In the genomic region with DNA sequence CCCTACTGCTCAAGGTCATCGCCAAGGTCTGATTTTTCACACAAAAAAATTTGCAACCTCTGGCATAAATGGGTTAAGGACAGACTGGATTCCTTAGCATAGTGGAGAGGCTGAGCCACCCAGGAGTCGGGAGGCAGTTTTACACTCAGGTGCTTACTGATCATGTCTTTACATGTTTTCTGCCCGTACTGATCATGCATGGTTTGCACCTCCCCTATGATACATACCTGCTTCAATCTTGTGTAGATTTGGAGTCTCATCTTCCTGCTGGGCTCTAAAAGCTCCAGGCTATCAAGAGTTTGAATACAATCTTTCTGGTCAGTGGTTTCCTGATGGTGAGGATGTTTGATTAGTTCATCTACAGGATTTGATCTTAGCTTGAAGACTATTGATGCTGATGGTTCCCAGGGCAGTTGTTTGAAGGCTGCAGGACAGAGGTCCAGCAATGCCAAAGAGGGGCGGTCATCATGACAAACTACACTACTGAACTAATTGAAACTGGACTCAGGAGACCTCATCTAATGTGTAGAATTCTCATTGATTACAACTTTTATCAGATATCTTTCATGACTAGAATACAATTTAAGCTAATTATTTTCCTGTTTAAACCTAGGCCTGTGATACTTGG, we compare ENCODE assay signal across 1 cellular context.
TF ChIP-seq lines count a peak whose summit lies in the region.

No MANE protein-coding gene starts in this region.

TF ChIP-seq in HepG2, 621 proteins besides CTCF, POLR2A, EP300 and RAD21:
- TF ChIP-seq ZKSCAN5 (CRISPR knock-in tag; IDR thresholded peaks at IDR 0.05) (no peak), ZNF24 (IDR thresholded peaks at IDR 0.05) (no peak), ZNF225 (CRISPR knock-in tag; IDR thresholded peaks at IDR 0.05) (no peak), TEAD2 (CRISPR knock-in tag; IDR thresholded peaks at IDR 0.05) (no peak), ZNF256 (CRISPR knock-in tag; conservative IDR thresholded peaks at IDR 0.05) (no peak), KAT7 (CRISPR knock-in tag; IDR thresholded peaks at IDR 0.05; ENCODE audit: borderline replicate concordance) (no peak), SAP130 (CRISPR knock-in tag; IDR thresholded peaks at IDR 0.05; ENCODE audit: low read depth) (no peak), PCBP2 (optimal IDR thresholded peaks at IDR 0.05; ENCODE audit: low read depth, low read length, poor library complexity, severe bottlenecking) (no peak), SIN3A (IDR thresholded peaks at IDR 0.05; ENCODE audit: borderline replicate concordance, low read depth, low read length) (no peak), ZNF124 (CRISPR knock-in tag; IDR thresholded peaks at IDR 0.05) (no peak), AGO2 (optimal IDR thresholded peaks at IDR 0.05; ENCODE audit: low read depth, low read length) (peak; percentile 75), RBFOX2 (IDR thresholded peaks at IDR 0.05; ENCODE audit: low read depth, low read length) (peak; percentile 70), ARNTL (CRISPR knock-in tag; IDR thresholded peaks at IDR 0.05) (no peak), ARID2 (CRISPR knock-in tag; IDR thresholded peaks at IDR 0.05; ENCODE audit: borderline replicate concordance) (no peak), SMC3 (IDR thresholded peaks at IDR 0.05; ENCODE audit: low read length) (no peak), ONECUT2 (CRISPR knock-in tag; IDR thresholded peaks at IDR 0.05) (peak; percentile 60; the same call in 1 of the 2 replicates), GABPA (IDR thresholded peaks at IDR 0.05; ENCODE audit: low read depth, low read length) (no peak), GABPA (CRISPR knock-in tag; IDR thresholded peaks at IDR 0.05; ENCODE audit: low read depth) (no peak), ZNF207 (IDR thresholded peaks at IDR 0.05; ENCODE audit: borderline replicate concordance) (no peak), RBM22 (optimal IDR thresholded peaks at IDR 0.05; ENCODE audit: low read length) (peak; percentile 83), ZNF616 (CRISPR knock-in tag; IDR thresholded peaks at IDR 0.05; ENCODE audit: low read depth) (no peak), SIX4 (CRISPR knock-in tag; IDR thresholded peaks at IDR 0.05) (no peak), KDM4B (CRISPR knock-in tag; IDR thresholded peaks at IDR 0.05) (no peak), ELF3 (CRISPR knock-in tag; IDR thresholded peaks at IDR 0.05) (no peak), RBAK (CRISPR knock-in tag; IDR thresholded peaks at IDR 0.05) (no peak), ESRRA (CRISPR knock-in tag; IDR thresholded peaks at IDR 0.05; ENCODE audit: low read depth) (no peak)
- TF ChIP-seq, protein P1, sequence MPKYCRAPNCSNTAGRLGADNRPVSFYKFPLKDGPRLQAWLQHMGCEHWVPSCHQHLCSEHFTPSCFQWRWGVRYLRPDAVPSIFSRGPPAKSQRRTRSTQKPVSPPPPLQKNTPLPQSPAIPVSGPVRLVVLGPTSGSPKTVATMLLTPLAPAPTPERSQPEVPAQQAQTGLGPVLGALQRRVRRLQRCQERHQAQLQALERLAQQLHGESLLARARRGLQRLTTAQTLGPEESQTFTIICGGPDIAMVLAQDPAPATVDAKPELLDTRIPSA (CRISPR knock-in tag; IDR thresholded peaks at IDR 0.05; ENCODE audit: borderline replicate concordance): no peak
- TF ChIP-seq, protein P2, sequence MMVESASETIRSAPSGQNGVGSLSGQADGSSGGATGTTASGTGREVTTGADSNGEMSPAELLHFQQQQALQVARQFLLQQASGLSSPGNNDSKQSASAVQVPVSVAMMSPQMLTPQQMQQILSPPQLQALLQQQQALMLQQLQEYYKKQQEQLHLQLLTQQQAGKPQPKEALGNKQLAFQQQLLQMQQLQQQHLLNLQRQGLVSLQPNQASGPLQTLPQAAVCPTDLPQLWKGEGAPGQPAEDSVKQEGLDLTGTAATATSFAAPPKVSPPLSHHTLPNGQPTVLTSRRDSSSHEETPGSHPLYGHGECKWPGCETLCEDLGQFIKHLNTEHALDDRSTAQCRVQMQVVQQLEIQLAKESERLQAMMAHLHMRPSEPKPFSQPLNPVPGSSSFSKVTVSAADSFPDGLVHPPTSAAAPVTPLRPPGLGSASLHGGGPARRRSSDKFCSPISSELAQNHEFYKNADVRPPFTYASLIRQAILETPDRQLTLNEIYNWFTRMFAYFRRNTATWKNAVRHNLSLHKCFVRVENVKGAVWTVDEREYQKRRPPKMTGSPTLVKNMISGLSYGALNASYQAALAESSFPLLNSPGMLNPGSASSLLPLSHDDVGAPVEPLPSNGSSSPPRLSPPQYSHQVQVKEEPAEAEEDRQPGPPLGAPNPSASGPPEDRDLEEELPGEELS (CRISPR knock-in tag; IDR thresholded peaks at IDR 0.05): no peak
- TF ChIP-seq, protein P3, sequence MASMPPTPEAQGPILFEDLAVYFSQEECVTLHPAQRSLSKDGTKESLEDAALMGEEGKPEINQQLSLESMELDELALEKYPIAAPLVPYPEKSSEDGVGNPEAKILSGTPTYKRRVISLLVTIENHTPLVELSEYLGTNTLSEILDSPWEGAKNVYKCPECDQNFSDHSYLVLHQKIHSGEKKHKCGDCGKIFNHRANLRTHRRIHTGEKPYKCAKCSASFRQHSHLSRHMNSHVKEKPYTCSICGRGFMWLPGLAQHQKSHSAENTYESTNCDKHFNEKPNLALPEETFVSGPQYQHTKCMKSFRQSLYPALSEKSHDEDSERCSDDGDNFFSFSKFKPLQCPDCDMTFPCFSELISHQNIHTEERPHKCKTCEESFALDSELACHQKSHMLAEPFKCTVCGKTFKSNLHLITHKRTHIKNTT (CRISPR knock-in tag; IDR thresholded peaks at IDR 0.05): no peak
- TF ChIP-seq, protein P4, sequence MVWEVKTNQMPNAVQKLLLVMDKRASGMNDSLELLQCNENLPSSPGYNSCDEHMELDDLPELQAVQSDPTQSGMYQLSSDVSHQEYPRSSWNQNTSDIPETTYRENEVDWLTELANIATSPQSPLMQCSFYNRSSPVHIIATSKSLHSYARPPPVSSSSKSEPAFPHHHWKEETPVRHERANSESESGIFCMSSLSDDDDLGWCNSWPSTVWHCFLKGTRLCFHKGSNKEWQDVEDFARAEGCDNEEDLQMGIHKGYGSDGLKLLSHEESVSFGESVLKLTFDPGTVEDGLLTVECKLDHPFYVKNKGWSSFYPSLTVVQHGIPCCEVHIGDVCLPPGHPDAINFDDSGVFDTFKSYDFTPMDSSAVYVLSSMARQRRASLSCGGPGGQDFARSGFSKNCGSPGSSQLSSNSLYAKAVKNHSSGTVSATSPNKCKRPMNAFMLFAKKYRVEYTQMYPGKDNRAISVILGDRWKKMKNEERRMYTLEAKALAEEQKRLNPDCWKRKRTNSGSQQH (CRISPR knock-in tag; IDR thresholded peaks at IDR 0.05; ENCODE audit: low read depth): no peak
- TF ChIP-seq, protein P5, sequence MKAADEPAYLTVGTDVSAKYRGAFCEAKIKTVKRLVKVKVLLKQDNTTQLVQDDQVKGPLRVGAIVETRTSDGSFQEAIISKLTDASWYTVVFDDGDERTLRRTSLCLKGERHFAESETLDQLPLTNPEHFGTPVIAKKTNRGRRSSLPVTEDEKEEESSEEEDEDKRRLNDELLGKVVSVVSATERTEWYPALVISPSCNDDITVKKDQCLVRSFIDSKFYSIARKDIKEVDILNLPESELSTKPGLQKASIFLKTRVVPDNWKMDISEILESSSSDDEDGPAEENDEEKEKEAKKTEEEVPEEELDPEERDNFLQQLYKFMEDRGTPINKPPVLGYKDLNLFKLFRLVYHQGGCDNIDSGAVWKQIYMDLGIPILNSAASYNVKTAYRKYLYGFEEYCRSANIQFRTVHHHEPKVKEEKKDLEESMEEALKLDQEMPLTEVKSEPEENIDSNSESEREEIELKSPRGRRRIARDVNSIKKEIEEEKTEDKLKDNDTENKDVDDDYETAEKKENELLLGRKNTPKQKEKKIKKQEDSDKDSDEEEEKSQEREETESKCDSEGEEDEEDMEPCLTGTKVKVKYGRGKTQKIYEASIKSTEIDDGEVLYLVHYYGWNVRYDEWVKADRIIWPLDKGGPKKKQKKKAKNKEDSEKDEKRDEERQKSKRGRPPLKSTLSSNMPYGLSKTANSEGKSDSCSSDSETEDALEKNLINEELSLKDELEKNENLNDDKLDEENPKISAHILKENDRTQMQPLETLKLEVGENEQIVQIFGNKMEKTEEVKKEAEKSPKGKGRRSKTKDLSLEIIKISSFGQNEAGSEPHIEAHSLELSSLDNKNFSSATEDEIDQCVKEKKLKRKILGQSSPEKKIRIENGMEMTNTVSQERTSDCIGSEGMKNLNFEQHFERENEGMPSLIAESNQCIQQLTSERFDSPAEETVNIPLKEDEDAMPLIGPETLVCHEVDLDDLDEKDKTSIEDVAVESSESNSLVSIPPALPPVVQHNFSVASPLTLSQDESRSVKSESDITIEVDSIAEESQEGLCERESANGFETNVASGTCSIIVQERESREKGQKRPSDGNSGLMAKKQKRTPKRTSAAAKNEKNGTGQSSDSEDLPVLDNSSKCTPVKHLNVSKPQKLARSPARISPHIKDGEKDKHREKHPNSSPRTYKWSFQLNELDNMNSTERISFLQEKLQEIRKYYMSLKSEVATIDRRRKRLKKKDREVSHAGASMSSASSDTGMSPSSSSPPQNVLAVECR (CRISPR knock-in tag; IDR thresholded peaks at IDR 0.05; ENCODE audit: borderline replicate concordance): no peak
TF ChIP-seq in HepG2: peak in this region for 4.
